ENCODE assay signal across 6 cellular contexts in the genomic region with DNA sequence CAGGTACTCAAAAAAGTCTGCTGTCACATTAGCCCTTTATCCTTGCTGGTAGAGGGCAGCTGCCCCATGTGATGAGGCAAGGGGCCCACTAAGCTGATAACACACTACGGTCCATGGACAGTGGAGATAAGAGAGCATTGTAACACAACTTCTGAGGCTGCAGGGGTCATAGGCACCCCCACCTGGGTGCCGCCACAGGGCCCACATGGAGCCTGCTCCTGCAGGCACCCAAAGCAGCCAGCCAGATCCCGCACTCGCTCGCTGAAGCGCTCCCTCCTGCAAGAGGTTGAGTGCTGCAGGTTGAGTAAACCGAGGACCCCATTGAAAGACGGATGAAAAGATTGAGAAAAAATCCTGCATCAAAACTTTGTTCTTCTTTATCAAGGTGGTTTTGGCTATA.
"Had no signal": no experiment of that assay in that cellular context is flagged by ENCODE, and none has a peak within 500 bp of the region (broad histone marks: within the 10 kb centered on the region; RNA-seq: fewer than 3 reads in every experiment).

No MANE protein-coding gene starts in this region.

- DNase-seq: H9, HCEC 1CT had no signal

- H3K4me3 Mint-ChIP-seq: GM23338, H9, IgD-negative memory B cell had no signal

- H3K27ac ChIP-seq: HL-60 had no signal

- H3K4me3 ChIP-seq: GM23338 had no signal

- H3K27ac Mint-ChIP-seq: GM23338, H9, IgD-negative memory B cell had no signal

- ATAC-seq: GM23338, HepG2 had no signal

- H3K27me3 Mint-ChIP-seq: IgD-negative memory B cell had no signal

- H3K36me3 Mint-ChIP-seq: IgD-negative memory B cell had no signal

- H3K4me1 Mint-ChIP-seq: GM23338, H9, IgD-negative memory B cell had no signal
